In the genomic region with DNA sequence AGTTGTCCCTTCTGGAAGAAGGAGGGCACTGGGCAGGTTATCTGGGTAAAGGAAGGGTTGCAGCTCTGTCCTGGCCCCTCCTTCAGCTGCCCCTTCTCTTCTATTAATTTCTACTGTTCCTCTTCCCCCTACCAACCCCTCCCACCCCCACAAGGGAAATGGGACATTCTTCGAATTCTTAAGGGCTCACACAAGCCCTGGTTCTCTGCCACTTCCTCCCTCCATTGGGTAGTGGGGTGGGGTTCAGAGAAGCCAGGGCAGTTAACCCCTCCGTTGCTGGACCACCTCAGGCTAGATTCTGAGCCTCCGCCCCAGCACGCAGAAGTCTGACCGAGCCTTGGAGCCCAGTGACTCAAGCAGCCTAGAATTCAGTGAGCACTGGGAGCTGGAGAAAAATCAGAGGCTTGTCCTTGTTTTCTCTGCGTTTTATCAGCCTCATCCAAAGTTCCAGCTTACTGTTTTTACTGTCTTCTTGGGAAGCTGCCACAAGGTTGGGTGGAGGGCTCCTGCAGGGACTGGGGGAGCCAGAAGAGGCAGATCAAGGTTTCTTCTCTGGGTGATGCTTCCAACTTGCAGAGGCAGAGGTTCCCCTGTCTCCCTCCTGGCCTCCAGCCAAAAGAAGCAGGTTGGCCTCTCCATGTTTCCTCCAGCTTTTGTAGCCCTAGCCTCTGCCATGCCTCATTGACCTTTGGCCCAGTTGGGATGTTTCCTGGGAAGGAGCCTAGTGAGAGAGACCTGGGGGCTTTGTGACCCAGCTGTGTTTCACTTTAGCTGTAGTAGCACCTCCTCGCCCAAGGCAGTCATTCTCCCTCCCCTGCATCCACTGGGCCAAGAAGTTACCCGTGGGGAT, we compare ENCODE assay signal across 8 cellular contexts. TPM values are rescaled to one million over a fixed set of nuclear protein-coding genes. Genes with fewer than 3 reads are reported as not detected.
DNase-seq lines count a peak whose midpoint lies in the region; ATAC-seq and TF ChIP-seq lines count a peak whose summit lies in the region.

No MANE protein-coding gene starts in this region.

- no peaks in the 10 kb centered on the region for H3K9me3 Mint-ChIP-seq in neural crest cell

- DNase-seq in NCI-H2029 (lab: John Stamatoyannopoulos, UW) (peak; percentile 25), NCI-H2029 treated with DMSO at 0.1 percent for 48 hours (lab: John Stamatoyannopoulos, UW) (no peak), SW480 (ENCODE audit: low spot score) (peak; percentile 78), fibroblast of gingiva (ENCODE audit: low read depth) (peak; percentile 67), neural crest cell (ENCODE audit: low read depth, low spot score) (no peak), cortex of kidney (lab: John Stamatoyannopoulos, UW) (no peak)

- peak overlapping the region; percentile 61 for H3K4me3 Mint-ChIP-seq in neural crest cell

- TF ChIP-seq CTCF in neural crest cell (conservative IDR thresholded peaks at IDR 0.05) = no peak

- H3K27ac Mint-ChIP-seq in neural crest cell (ENCODE audit: unreplicated experiment) = peak overlapping the region; percentile 28

- no peak for ATAC-seq in GM18870 (IDR thresholded peaks at IDR 0.05; ENCODE audit: unreplicated experiment)
- ATAC-seq in HG03135 (IDR thresholded peaks at IDR 0.05; ENCODE audit: unreplicated experiment) = no peak

- no peaks in the 10 kb centered on the region for H3K27me3 Mint-ChIP-seq in neural crest cell (ENCODE audit: low read depth)

- peaks cover 66% of the 10 kb centered on the region for H3K4me1 Mint-ChIP-seq in neural crest cell

- H3K36me3 Mint-ChIP-seq in neural crest cell (ENCODE audit: low read depth) = peaks cover 2% of the 10 kb centered on the region

RNA-seq across cellular contexts. Expression of gene LASP1, which starts 10.2 kb away (rescaled TPM):
- total RNA-seq in neural crest cell = 87.4 and 94.3 TPM in 2 replicates

RNA-seq across cellular contexts. Expression of gene RPL23, which starts 26.6 kb away (rescaled TPM):
- 1,802 and 1,851 TPM in 2 replicates for total RNA-seq in neural crest cell

RNA-seq across cellular contexts. Expression of gene CWC25, which starts 55.0 kb away (rescaled TPM):
- 18.9 and 19.3 TPM in 2 replicates for total RNA-seq in neural crest cell

Comparison
In these comparisons a context has a peak if more than half of its experiments do, and no peak if none do; other contexts are left out.
1. DNase-seq: peak in NCI-H2029 (single experiment), SW480 (single experiment) and fibroblast of gingiva (single experiment); none in NCI-H2029 treated with DMSO at 0.1 percent for 48 hours (single experiment), neural crest cell (single experiment) and cortex of kidney (single experiment).